In the genomic region with DNA sequence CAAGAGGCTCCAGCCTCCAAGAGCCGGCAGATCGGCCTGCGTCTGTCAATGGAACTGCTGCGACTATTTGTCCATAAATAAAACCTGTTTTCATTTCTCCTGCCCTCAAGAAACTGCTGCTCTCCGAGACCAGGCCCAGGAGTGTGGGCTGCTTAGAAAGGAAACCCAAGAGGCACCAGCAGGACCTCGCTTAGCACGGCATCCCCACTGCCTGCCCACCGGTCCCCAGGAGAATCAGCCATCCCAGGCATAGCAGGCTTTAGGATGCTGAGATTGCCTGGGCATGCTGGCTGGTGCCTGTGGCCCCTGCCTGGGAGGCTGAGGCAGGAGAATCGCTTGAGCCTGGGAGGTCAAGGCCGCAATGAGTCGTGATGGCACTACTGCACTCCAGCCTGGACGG, we compare ENCODE assay signal across 21 cellular contexts. TPM values are rescaled to one million over a fixed set of nuclear protein-coding genes. Genes with fewer than 3 reads are reported as not detected.
DNase-seq lines count a peak whose midpoint lies in the region; ATAC-seq, FAIRE-seq and TF ChIP-seq lines count a peak whose summit lies in the region.
"Had no signal": no experiment of that assay in that cellular context is flagged by ENCODE, and none has a peak within 500 bp of the region (broad histone marks: within the 10 kb centered on the region; RNA-seq: fewer than 3 reads in every experiment).

No MANE protein-coding gene starts in this region.

- TF ChIP-seq CTCF in kidney (IDR thresholded peaks at IDR 0.05; ENCODE audit: borderline replicate concordance, extremely low read depth, insufficient read depth) (no peak), sigmoid colon (IDR thresholded peaks at IDR 0.05) (no peak)

- H3K27me3 ChIP-seq in sigmoid colon = no peaks in the 10 kb centered on the region
- H3K27me3 ChIP-seq: Peyer's patch had no signal

- H3K4me1 ChIP-seq in kidney (ENCODE audit: control insufficient read depth in 1 of 2, insufficient read depth in 1 of 2, low read depth in 1 of 2, low read length in 2 of 2) (peaks cover 0 to 2% of the 10 kb centered on the region in 2 donors), sigmoid colon (peaks cover 0 to 80% (median 63%) of the 10 kb centered on the region in 4 donors)
- H3K4me1 ChIP-seq: Peyer's patch had no signal

- peak overlapping the region; percentile 45 for H3K27ac Mint-ChIP-seq in activated naive CD8-positive, alpha-beta T cell treated with anti-CD3 and anti-CD28 coated beads, Interleukin-2, amount 10 ng/mL, durations not matched to agents 7 days and 5 days
- no peak overlapping the region for H3K27ac Mint-ChIP-seq in activated naive CD8-positive, alpha-beta T cell treated with anti-CD3 and anti-CD28 coated beads, Interleukin-2, amount 50 U/mL, for 24 hours
- H3K27ac Mint-ChIP-seq: H9, IgD-negative memory B cell had no signal

- TF ChIP-seq POLR2A in sigmoid colon (IDR thresholded peaks at IDR 0.05) = no peak

- H3K4me3 Mint-ChIP-seq in activated naive CD8-positive, alpha-beta T cell treated with anti-CD3 and anti-CD28 coated beads, Interleukin-2, amount 10 ng/mL, durations not matched to agents 7 days and 5 days = no peak overlapping the region
- no peak overlapping the region for H3K4me3 Mint-ChIP-seq in activated naive CD8-positive, alpha-beta T cell treated with anti-CD3 and anti-CD28 coated beads, Interleukin-2, amount 50 U/mL, for 24 hours
- H3K4me3 Mint-ChIP-seq: H9, IgD-negative memory B cell had no signal

- peaks cover 12% of the 10 kb centered on the region for H3K9me3 Mint-ChIP-seq in activated naive CD8-positive, alpha-beta T cell treated with anti-CD3 and anti-CD28 coated beads, Interleukin-2, amount 10 ng/mL, durations not matched to agents 7 days and 5 days
- peaks cover 7% of the 10 kb centered on the region for H3K9me3 Mint-ChIP-seq in activated naive CD8-positive, alpha-beta T cell treated with anti-CD3 and anti-CD28 coated beads, Interleukin-2, amount 50 U/mL, for 24 hours

- peak overlapping the region; percentile 94 for H3K27ac ChIP-seq in KOPT-K1 (ENCODE audit: low read depth, low read length, poor library complexity, severe bottlenecking)
- H3K27ac ChIP-seq in kidney (ENCODE audit: low read depth in 2 of 2, low read length in 2 of 2) = no peak overlapping the region
- H3K27ac ChIP-seq in sigmoid colon = peak overlapping the region in 3 of 4 donors; percentile 80 to 96 (median 96)
- H3K27ac ChIP-seq: Peyer's patch had no signal

- H3K9me3 ChIP-seq in KOPT-K1 (ENCODE audit: insufficient read depth, low read length, poor library complexity, severe bottlenecking) = peaks cover 9% of the 10 kb centered on the region
- H3K9me3 ChIP-seq in kidney (ENCODE audit: control insufficient read depth in 1 of 2, low read length in 2 of 2) = peaks cover 0 to 5% of the 10 kb centered on the region in 2 donors
- H3K9me3 ChIP-seq in sigmoid colon = peaks cover 0 to 2% (median 0%) of the 10 kb centered on the region in 4 donors

- no peak overlapping the region for H3K9ac ChIP-seq in kidney (ENCODE audit: low read length in 2 of 2)

- no peak for FAIRE-seq in kidney (lab: Jason Lieb, UNC)

- H3K36me3 ChIP-seq in KOPT-K1 (ENCODE audit: insufficient read depth, low read length) = no peaks in the 10 kb centered on the region
- no peaks in the 10 kb centered on the region for H3K36me3 ChIP-seq in kidney (ENCODE audit: control insufficient read depth in 1 of 2, insufficient read depth in 2 of 2, low read length in 2 of 2)
- H3K36me3 ChIP-seq in sigmoid colon = peaks cover 0 to 7% (median 0%) of the 10 kb centered on the region in 4 donors
- H3K36me3 ChIP-seq: Peyer's patch had no signal

- no peak for TF ChIP-seq EP300 in sigmoid colon (IDR thresholded peaks at IDR 0.05)

- ATAC-seq in activated naive CD8-positive, alpha-beta T cell treated with anti-CD3 and anti-CD28 coated beads, Interleukin-2, amount 10 ng/mL, durations not matched to agents 7 days and 5 days (ENCODE audit: low read depth) = no peak
- ATAC-seq in activated naive CD8-positive, alpha-beta T cell treated with anti-CD3 and anti-CD28 coated beads, Interleukin-2, amount 50 U/mL, for 24 hours = no peak
- ATAC-seq in GM18520 (IDR thresholded peaks at IDR 0.05; ENCODE audit: unreplicated experiment) = no peak

- 81 to 85% methylated on average over 12 of the region's 12 CpGs for WGBS in sigmoid colon, 2 donors

- POLR2A ChIA-PET in activated naive CD8-positive, alpha-beta T cell treated with anti-CD3 and anti-CD28 coated beads, Interleukin-2, amount 10 ng/mL, durations not matched to agents 7 days and 5 days (lab: Charles Lee) = no interaction called here

- H3K4me3 ChIP-seq in kidney (ENCODE audit: low read length in 2 of 2) = no peak overlapping the region
- H3K4me3 ChIP-seq in sigmoid colon = no peak overlapping the region
- H3K4me3 ChIP-seq: Peyer's patch had no signal

- peaks cover 17% of the 10 kb centered on the region for H3K27me3 Mint-ChIP-seq in activated naive CD8-positive, alpha-beta T cell treated with anti-CD3 and anti-CD28 coated beads, Interleukin-2, amount 10 ng/mL, durations not matched to agents 7 days and 5 days
- peaks cover 6% of the 10 kb centered on the region for H3K27me3 Mint-ChIP-seq in activated naive CD8-positive, alpha-beta T cell treated with anti-CD3 and anti-CD28 coated beads, Interleukin-2, amount 50 U/mL, for 24 hours

- intact Hi-C loops in kidney (cut with DNase I) (no loop called here), sigmoid colon (cut with DNase I) (no loop called here)

- no peak for DNase-seq in activated naive CD8-positive, alpha-beta T cell treated with anti-CD3 and anti-CD28 coated beads, Interleukin-2, amount 10 ng/mL, durations not matched to agents 7 days and 5 days
- no peak for DNase-seq in activated naive CD8-positive, alpha-beta T cell treated with anti-CD3 and anti-CD28 coated beads, Interleukin-2, amount 50 U/mL, for 24 hours
- DNase-seq in kidney (peak; percentile 21), sigmoid colon (peak; percentile 29), hippocampal formation (lab: John Stamatoyannopoulos, UW) (no peak), DMS 273 treated with DMSO at 0.1 percent for 48 hours (lab: John Stamatoyannopoulos, UW) (no peak)
- DNase-seq: AML-193, DMS53, GDM1, H9, Karpas-422, NCI-H1694, NCI-H2081, NCI-H2171, NCI-H526, Peyer's patch, SHP77 had no signal

- peaks cover 17% of the 10 kb centered on the region for H3K4me1 Mint-ChIP-seq in activated naive CD8-positive, alpha-beta T cell treated with anti-CD3 and anti-CD28 coated beads, Interleukin-2, amount 10 ng/mL, durations not matched to agents 7 days and 5 days
- peaks cover 11% of the 10 kb centered on the region for H3K4me1 Mint-ChIP-seq in activated naive CD8-positive, alpha-beta T cell treated with anti-CD3 and anti-CD28 coated beads, Interleukin-2, amount 50 U/mL, for 24 hours
- H3K4me1 Mint-ChIP-seq: H9, IgD-negative memory B cell had no signal

- H3K36me3 Mint-ChIP-seq in activated naive CD8-positive, alpha-beta T cell treated with anti-CD3 and anti-CD28 coated beads, Interleukin-2, amount 10 ng/mL, durations not matched to agents 7 days and 5 days = peaks cover 6% of the 10 kb centered on the region
- peaks cover 2% of the 10 kb centered on the region for H3K36me3 Mint-ChIP-seq in activated naive CD8-positive, alpha-beta T cell treated with anti-CD3 and anti-CD28 coated beads, Interleukin-2, amount 50 U/mL, for 24 hours (ENCODE audit: low read depth)
- H3K36me3 Mint-ChIP-seq: IgD-negative memory B cell had no signal

RNA-seq across cellular contexts. Expression of gene NTSR1, which starts 17.6 kb away (rescaled TPM):
- under 1 TPM; 0.33 to 0.37 TPM for total RNA-seq in activated naive CD8-positive, alpha-beta T cell treated with anti-CD3 and anti-CD28 coated beads, Interleukin-2, amount 10 ng/mL, durations not matched to agents 7 days and 5 days
- total RNA-seq in kidney (0.09 TPM), sigmoid colon (10 to 100 TPM in 3 of 4 donors, 1 to 10 TPM in 1; 5.4 to 54.0 (median 27.6) TPM)
- polyA plus RNA-seq in kidney (ENCODE audit: insufficient read depth, low read depth, low replicate concordance) (not detected), sigmoid colon (1 to 10 TPM in 1 of 3 donors, under 1 TPM in 1, not detected in 1; 0.60 to 1.4 TPM)
- total RNA-seq: OCI-LY7 had no signal
- polyA plus RNA-seq: IgD-negative memory B cell had no signal

Comparison
In these comparisons a context has a peak if more than half of its experiments do, and no peak if none do; other contexts are left out.
1. DNase-seq: peak in kidney (single experiment) and sigmoid colon (single experiment); none in activated naive CD8-positive, alpha-beta T cell treated with anti-CD3 and anti-CD28 coated beads, Interleukin-2, amount 10 ng/mL, durations not matched to agents 7 days and 5 days (single experiment), activated naive CD8-positive, alpha-beta T cell treated with anti-CD3 and anti-CD28 coated beads, Interleukin-2, amount 50 U/mL, for 24 hours (single experiment), hippocampal formation (0 of 2) and DMS 273 treated with DMSO at 0.1 percent for 48 hours (single experiment).
2. H3K27ac ChIP-seq: peak in KOPT-K1 (single experiment) and sigmoid colon (3 of 4); none in kidney (0 of 2).